Comparison of ENCODE assay signal across 1 cellular context in the genomic region with DNA sequence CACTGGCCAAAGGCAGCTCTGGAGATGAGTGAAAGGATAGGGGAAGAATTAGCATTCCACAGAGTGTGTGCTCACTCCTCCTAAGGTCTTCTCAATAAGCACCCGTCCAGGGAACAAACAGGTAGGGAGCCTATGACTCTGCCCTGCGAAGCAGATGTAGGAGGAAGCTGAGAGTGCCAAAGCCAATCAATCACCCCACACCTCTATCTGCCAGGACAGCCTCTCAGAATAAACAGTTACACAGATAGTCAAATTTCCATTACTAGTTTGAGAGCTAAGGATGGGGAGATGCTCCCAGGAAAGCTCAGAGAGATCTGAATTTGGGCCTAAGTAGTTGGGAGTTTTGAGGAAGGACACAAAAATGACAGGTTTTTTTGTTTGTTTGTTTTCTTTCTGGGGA.
TF ChIP-seq lines count a peak whose summit lies in the region.

No MANE protein-coding gene starts in this region.

TF ChIP-seq in K562, 482 proteins besides CTCF, POLR2A, EP300 and RAD21 (continued from another document):
- TF ChIP-seq FOXA3 (CRISPR knock-in tag; conservative IDR thresholded peaks at IDR 0.05 in 1 of 2, IDR thresholded peaks at IDR 0.05 in 1 of 2) = no peak
